ENCODE assay signal across 12 cellular contexts in genomic region chr20:20465259-20465658, GRCh38.
DNase-seq lines count a peak whose midpoint lies in the region; ATAC-seq and TF ChIP-seq lines count a peak whose summit lies in the region.
"Had no signal": no experiment of that assay in that cellular context is flagged by ENCODE, and none has a peak within 500 bp of the region (broad histone marks: within the 10 kb centered on the region; RNA-seq: fewer than 3 reads in every experiment).

No MANE protein-coding gene starts in this region.

- CTCF ChIA-PET in AG04450 (lab: Charles Lee): interaction anchor here (0.8 to 2.4 kb wide), 6 partner anchors 9 to 95 kb away, joined by 3 to 8 read pairs (median 4); no protein-coding TSS in a partner anchor

- H3K36me3 ChIP-seq in iPS DF 6.9 (ENCODE audit: control insufficient read depth, insufficient read depth, low read length): no peaks in the 10 kb centered on the region

- in situ Hi-C loops in GM13976 (cut with MboI; ENCODE audit: low sequenced_read_pairs, unreplicated experiment): no loop called here

- H3K4me1 ChIP-seq in iPS DF 6.9 (ENCODE audit: control insufficient read depth, insufficient read depth, low read length): peaks cover 5% of the 10 kb centered on the region

- DNase-seq in AG04450 (ENCODE audit: low read depth, low spot score) (no peak), RPMI7951 (ENCODE audit: low read depth) (peak; percentile 41), iPS DF 6.9 (ENCODE audit: low read depth, low spot score) (peak; percentile 47), NCI-H187 (lab: John Stamatoyannopoulos, UW) (no peak), GM13976 (ENCODE audit: low spot score) (no peak)
- DNase-seq: activated naive CD4-positive, alpha-beta T cell treated with anti-CD3 and anti-CD28 coated beads, Interleukin-2, amount 10 ng/mL, durations not matched to agents 7 days and 5 days; GF-D8; KG1; T-helper 1 cell had no signal

- POLR2A ChIA-PET in AG04450 (lab: Yijun Ruan, JAX): no interaction called here

- no peaks in the 10 kb centered on the region for H3K27me3 ChIP-seq in AG04450 (ENCODE audit: control insufficient read depth, insufficient read depth, low read length)
- no peaks in the 10 kb centered on the region for H3K27me3 ChIP-seq in iPS DF 6.9 (ENCODE audit: control insufficient read depth, insufficient read depth, low read length)

- peak; percentile 58 for TF ChIP-seq CTCF in AG04450 (IDR thresholded peaks at IDR 0.05; ENCODE audit: low read depth, low read length)
- peak; percentile 40 for TF ChIP-seq CTCF in GM12873 (IDR thresholded peaks at IDR 0.05; ENCODE audit: insufficient read depth, low read depth, low read length, missing control alignments)
- no peak for TF ChIP-seq CTCF in GM13976 (IDR thresholded peaks at IDR 0.05; ENCODE audit: borderline replicate concordance, control extremely low read depth, extremely low read depth, insufficient read depth, missing control alignments)

- H3K4me3 ChIP-seq in AG04450 (ENCODE audit: low read depth, low read length) (no peak overlapping the region), iPS DF 6.9 (ENCODE audit: low read length) (no peak overlapping the region)

- ATAC-seq in GM18505 (IDR thresholded peaks at IDR 0.05; ENCODE audit: unreplicated experiment) (no peak), HG02678 (IDR thresholded peaks at IDR 0.05; ENCODE audit: unreplicated experiment) (no peak)

- no peak overlapping the region for H3K27ac ChIP-seq in AG04450 (ENCODE audit: low read depth, low read length)
- no peak overlapping the region for H3K27ac ChIP-seq in iPS DF 6.9 (ENCODE audit: low read length)

- no CpG with 5 or more reads among the region's 2 CpGs for WGBS in iPS DF 6.9 (ENCODE audit: insufficient coverage, insufficient read length)

- no peaks in the 10 kb centered on the region for H3K9me3 ChIP-seq in AG04450 (ENCODE audit: control insufficient read depth, insufficient read depth, low read length)
- no peaks in the 10 kb centered on the region for H3K9me3 ChIP-seq in iPS DF 6.9 (ENCODE audit: control insufficient read depth, insufficient read depth, low read length)

- no peak for TF ChIP-seq POLR2A in GM18505 (IDR thresholded peaks at IDR 0.05; ENCODE audit: borderline replicate concordance, extremely low read depth, insufficient read depth, insufficient read length)

Comparison
In these comparisons a context has a peak if more than half of its experiments do, and no peak if none do; other contexts are left out.
1. DNase-seq: peak in RPMI7951 (single experiment) and iPS DF 6.9 (single experiment); none in AG04450 (single experiment), NCI-H187 (0 of 2) and GM13976 (single experiment).